35 cellular contexts compared by ENCODE assay signal in the genomic region with DNA sequence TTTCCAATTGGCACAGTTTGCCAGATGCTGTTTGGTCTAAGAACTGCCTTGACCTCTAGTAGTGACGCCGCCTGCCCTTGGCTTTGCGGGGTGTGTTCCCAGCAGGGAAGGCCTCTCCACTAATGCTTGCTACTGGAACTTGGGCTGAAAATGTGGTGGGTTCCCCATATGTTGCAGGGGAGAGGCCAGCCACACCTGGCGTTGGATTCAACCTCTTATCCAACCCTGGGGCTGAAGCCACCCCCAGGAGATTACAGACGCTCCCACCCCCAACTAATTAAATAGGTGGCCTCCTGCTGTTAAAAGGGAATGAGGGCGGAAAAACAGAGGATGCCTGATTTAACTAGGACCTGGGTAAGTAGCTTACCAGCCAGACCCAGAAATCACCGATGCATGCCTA. TPM values are rescaled to one million over a fixed set of nuclear protein-coding genes. Genes with fewer than 3 reads are reported as not detected.
DNase-seq lines count a peak whose midpoint lies in the region; ATAC-seq, FAIRE-seq and TF ChIP-seq lines count a peak whose summit lies in the region.
"Had no signal": no experiment of that assay in that cellular context is flagged by ENCODE, and none has a peak within 500 bp of the region (broad histone marks: within the 10 kb centered on the region; RNA-seq: fewer than 3 reads in every experiment).

No MANE protein-coding gene starts in this region.

- H3K4me1 ChIP-seq in OCI-LY3 (ENCODE audit: low read length) (peaks cover 20% of the 10 kb centered on the region), osteoblast (ENCODE audit: insufficient read depth, low read length) (no peaks in the 10 kb centered on the region), heart left ventricle (peaks cover 0 to 9% (median 0%) of the 10 kb centered on the region in 12 donors)
- H3K4me1 ChIP-seq: ascending aorta, gastroesophageal sphincter had no signal

- no peak overlapping the region for H3K9ac ChIP-seq in OCI-LY3 (ENCODE audit: low read length)

- DNase-seq in D721Med (ENCODE audit: insufficient read length, low spot score): peak; percentile 44
- DNase-seq in NCI-H146 treated with DMSO at 0.1 percent for 48 hours (lab: John Stamatoyannopoulos, UW; ENCODE audit: unreplicated experiment): peak; percentile 46
- DNase-seq in left lobe of liver (ENCODE audit: low spot score): no peak
- DNase-seq in osteoblast (ENCODE audit: insufficient read length, low spot score, missing footprints): no peak
- DNase-seq in heart left ventricle: no peak
- DNase-seq in GOT3 (lab: John Stamatoyannopoulos, UW): no peak
- no peak for DNase-seq in GM03348 (ENCODE audit: low spot score)
- DNase-seq: activated CD4-positive, alpha-beta T cell treated with anti-CD3 and anti-CD28 coated beads for 4 hours; activated effector memory CD4-positive, alpha-beta T cell treated with anti-CD3 and anti-CD28 coated beads, Interleukin-2, amount 50 U/mL, for 16 hours; activated naive CD8-positive, alpha-beta T cell treated with anti-CD3 and anti-CD28 coated beads, Interleukin-2, amount 10 ng/mL, durations not matched to agents 7 days and 5 days; activated T-cell treated with anti-CD3 and anti-CD28 coated beads, Interleukin-2, amount 50 U/mL, for 1 hour; caudate nucleus; CD8-positive, alpha-beta memory T cell; cortex of kidney; DMS79; GF-D8; hypothalamus; left ventricle myocardium superior; naive B cell; NCI-H1092 treated with DMSO at 0.1 percent for 48 hours; NCI-H774; nucleus accumbens; OCI-M1; stimulated activated naive CD8-positive, alpha-beta T cell treated with anti-CD3 and anti-CD28 coated beads, Interleukin-15, amount 100 ng/mL, for 72 hours; T-helper 2 cell had no signal

- H3K4me3 ChIP-seq in OCI-LY3 (ENCODE audit: low read length) (no peak overlapping the region), osteoblast (ENCODE audit: insufficient read depth, low read length) (no peak overlapping the region), heart left ventricle (no peak overlapping the region)
- H3K4me3 ChIP-seq: ascending aorta, gastroesophageal sphincter, skin epidermis had no signal

- TF ChIP-seq CTCF in D721Med (IDR thresholded peaks at IDR 0.05; ENCODE audit: insufficient read depth, missing control alignments) (no peak), OCI-LY3 (IDR thresholded peaks at IDR 0.05; ENCODE audit: low read depth, low read length) (no peak), osteoblast (IDR thresholded peaks at IDR 0.05; ENCODE audit: extremely low read depth, low read depth, low read length) (no peak), heart left ventricle (IDR thresholded peaks at IDR 0.05) (no peak)

- H3K27me3 ChIP-seq in OCI-LY3 (ENCODE audit: low read depth, low read length) (no peaks in the 10 kb centered on the region), osteoblast (ENCODE audit: insufficient read depth, low read length) (peaks cover 10% of the 10 kb centered on the region), heart left ventricle (no peaks in the 10 kb centered on the region)
- H3K27me3 ChIP-seq: ascending aorta, gastroesophageal sphincter had no signal

- H3K4me2 ChIP-seq in OCI-LY3 (ENCODE audit: low read length): peak overlapping the region; percentile 65; the same call in 1 of the 2 replicates
- no peak overlapping the region for H3K4me2 ChIP-seq in osteoblast (ENCODE audit: insufficient read depth, low read length)

- ATAC-seq in left lobe of liver (peak; percentile 12), heart left ventricle (no peak)
- ATAC-seq: gastroesophageal sphincter; left ventricle myocardium superior; stimulated activated naive CD8-positive, alpha-beta T cell treated with anti-CD3 and anti-CD28 coated beads, Interleukin-15, amount 100 ng/mL, for 72 hours had no signal

- H4K20me1 ChIP-seq in OCI-LY3 (ENCODE audit: insufficient read depth, low read length) (no peaks in the 10 kb centered on the region), osteoblast (ENCODE audit: insufficient read depth, low read length) (no peaks in the 10 kb centered on the region)

- FAIRE-seq in D721Med (lab: Jason Lieb, UNC): peak; percentile 73
- FAIRE-seq: endometrium had no signal

- H3K9me3 ChIP-seq in OCI-LY3 (ENCODE audit: insufficient read depth, low read length) (no peaks in the 10 kb centered on the region), osteoblast (ENCODE audit: low read depth, low read length) (no peaks in the 10 kb centered on the region), heart left ventricle (no peaks in the 10 kb centered on the region)
- H3K9me3 ChIP-seq: ascending aorta, gastroesophageal sphincter had no signal

- no peak for TF ChIP-seq POLR2A in heart left ventricle (IDR thresholded peaks at IDR 0.05)

- H3K79me2 ChIP-seq in OCI-LY3 (ENCODE audit: low read length) (no peaks in the 10 kb centered on the region), osteoblast (ENCODE audit: insufficient read depth, low read length) (no peaks in the 10 kb centered on the region)

- intact Hi-C loops in heart left ventricle (cut with DNase I): no loop called here

- no peak overlapping the region for H2AFZ ChIP-seq in OCI-LY3 (ENCODE audit: low read depth, low read length)
- no peak overlapping the region for H2AFZ ChIP-seq in osteoblast (ENCODE audit: low read length)

- H3K27ac ChIP-seq in OCI-LY3 (ENCODE audit: low read length): no peak overlapping the region
- no peak overlapping the region for H3K27ac ChIP-seq in osteoblast (ENCODE audit: low read depth, low read length)
- no peak overlapping the region for H3K27ac ChIP-seq in heart left ventricle
- H3K27ac ChIP-seq: ascending aorta, gastroesophageal sphincter, skin epidermis had no signal

- WGBS in heart left ventricle, 4 donors: 76 to 83% (median 81%) methylated on average over 7 of the region's 7 CpGs

- H3K36me3 ChIP-seq in OCI-LY3 (replicated peaks; ENCODE audit: low read depth, low read length) (no peaks in the 10 kb centered on the region), osteoblast (ENCODE audit: insufficient read depth, low read length) (no peaks in the 10 kb centered on the region), heart left ventricle (no peaks in the 10 kb centered on the region)
- H3K36me3 ChIP-seq: ascending aorta, gastroesophageal sphincter had no signal

RNA-seq across cellular contexts. Expression of gene ATOH7, which starts 19.2 kb away (rescaled TPM):
- total RNA-seq in left lobe of liver: 1.2 TPM
- under 0.01 TPM in 1 of 2 replicates, not detected in the other for total RNA-seq in osteoblast
- total RNA-seq in heart left ventricle: under 1 TPM in 2 of 9 donors, not detected in 7; 0.14 to 0.23 TPM
- polyA plus RNA-seq in heart left ventricle: not detected
- total RNA-seq: A673; activated CD8-positive, alpha-beta memory T cell treated with anti-CD3 and anti-CD28 coated beads for 36 hours; activated naive CD8-positive, alpha-beta T cell treated with anti-CD3 and anti-CD28 coated beads, Interleukin-2, amount 10 ng/mL, durations not matched to agents 7 days and 5 days; ascending aorta; CD8-positive, alpha-beta memory T cell; fibroblast of lung; HT-29; left ventricle myocardium superior; pulmonary artery endothelial cell had no signal
- polyA plus RNA-seq: CD8-positive, alpha-beta memory T cell; fibroblast of lung had no signal

Comparison
In these comparisons a context has a peak if more than half of its experiments do, and no peak if none do; other contexts are left out.
1. DNase-seq: peak in D721Med (single experiment) and NCI-H146 treated with DMSO at 0.1 percent for 48 hours (single experiment); none in left lobe of liver (single experiment), osteoblast (single experiment), heart left ventricle (0 of 5), GOT3 (single experiment) and GM03348 (single experiment).